Comparison of ENCODE assay signal across 13 cellular contexts in genomic region chr10:59536576-59537014, GRCh38.
DNase-seq lines count a peak whose midpoint lies in the region; ATAC-seq, FAIRE-seq and TF ChIP-seq lines count a peak whose summit lies in the region.
"Had no signal": no experiment of that assay in that cellular context is flagged by ENCODE, and none has a peak within 500 bp of the region (broad histone marks: within the 10 kb centered on the region; RNA-seq: fewer than 3 reads in every experiment).

No MANE protein-coding gene starts in this region.

- peaks cover 4% of the 10 kb centered on the region for H3K9me3 Mint-ChIP-seq in stimulated activated effector memory CD8-positive, alpha-beta T cell treated with anti-CD3 and anti-CD28 coated beads, Interleukin-12 subunit alpha, Interleukin-12 subunit beta, amount 100 ng/mL, for 72 hours

- no peak overlapping the region for H3K4me2 ChIP-seq in GM23248 (ENCODE audit: unreplicated experiment)

- no peaks in the 10 kb centered on the region for H3K9me2 ChIP-seq in GM23248 (ENCODE audit: insufficient read depth)

- H3K9me3 ChIP-seq in GM23248 (ENCODE audit: low read depth) (no peaks in the 10 kb centered on the region), colonic mucosa (no peaks in the 10 kb centered on the region), small intestine (ENCODE audit: control insufficient read depth, low read depth) (no peaks in the 10 kb centered on the region)

- no peak for FAIRE-seq in small intestine (lab: Jason Lieb, UNC)

- H3K27me3 ChIP-seq in GM23248 (replicated peaks; ENCODE audit: insufficient read depth) (no peaks in the 10 kb centered on the region), colonic mucosa (no peaks in the 10 kb centered on the region), small intestine (ENCODE audit: control insufficient read depth in 2 of 2, insufficient read depth in 2 of 2, low read length in 2 of 2) (no peaks in the 10 kb centered on the region)

- no peak for ATAC-seq in GM19351 (IDR thresholded peaks at IDR 0.05; ENCODE audit: unreplicated experiment)
- no peak for ATAC-seq in stimulated activated effector memory CD8-positive, alpha-beta T cell treated with anti-CD3 and anti-CD28 coated beads, Interleukin-12 subunit alpha, Interleukin-12 subunit beta, amount 100 ng/mL, for 72 hours
- ATAC-seq in GM19452 (IDR thresholded peaks at IDR 0.05; ENCODE audit: unreplicated experiment), result no peak

- H3K9ac ChIP-seq in GM23248 (no peak overlapping the region), colonic mucosa (ENCODE audit: low read depth in 2 of 2, low read length in 2 of 2) (no peak overlapping the region)

- WGBS in GM23248 (ENCODE audit: low coverage in 1 of 2, low lambda C conversion rate in 2 of 2, missing lambda C conversion rate in 2 of 2), 2 experiments, result 11 to 15% methylated on average over 3 of the region's 3 CpGs
- 39 to 60% (median 47%) methylated on average over 3 of the region's 3 CpGs for WGBS in small intestine, 3 donors

- H2AFZ ChIP-seq in GM23248, result no peak overlapping the region

- no peaks in the 10 kb centered on the region for H4K20me1 ChIP-seq in GM23248 (ENCODE audit: insufficient read depth)

- H3K4me1 ChIP-seq in GM23248 (ENCODE audit: insufficient read depth) (peaks cover 12% of the 10 kb centered on the region), colonic mucosa (no peaks in the 10 kb centered on the region), small intestine (ENCODE audit: control insufficient read depth in 2 of 2, insufficient read depth in 1 of 2, low read depth in 1 of 2, low read length in 1 of 2) (no peaks in the 10 kb centered on the region)

- intact Hi-C loops in colonic mucosa (cut with DNase I), result no loop called here

- H3K4me1 Mint-ChIP-seq in stimulated activated effector memory CD8-positive, alpha-beta T cell treated with anti-CD3 and anti-CD28 coated beads, Interleukin-12 subunit alpha, Interleukin-12 subunit beta, amount 100 ng/mL, for 72 hours, result no peaks in the 10 kb centered on the region

- H3K36me3 Mint-ChIP-seq in stimulated activated effector memory CD8-positive, alpha-beta T cell treated with anti-CD3 and anti-CD28 coated beads, Interleukin-12 subunit alpha, Interleukin-12 subunit beta, amount 100 ng/mL, for 72 hours, result no peaks in the 10 kb centered on the region

- TF ChIP-seq CTCF in colonic mucosa (IDR thresholded peaks at IDR 0.05), result no peak

- peaks cover 4% of the 10 kb centered on the region; the same call in 1 of the 2 replicates for H3F3A ChIP-seq in GM23248 (ENCODE audit: insufficient read depth)

- no peak overlapping the region for H3K27ac Mint-ChIP-seq in stimulated activated effector memory CD8-positive, alpha-beta T cell treated with anti-CD3 and anti-CD28 coated beads, Interleukin-12 subunit alpha, Interleukin-12 subunit beta, amount 100 ng/mL, for 72 hours

- H3K79me2 ChIP-seq in GM23248 (ENCODE audit: insufficient read depth), result no peaks in the 10 kb centered on the region

- H3K4me3 Mint-ChIP-seq in stimulated activated effector memory CD8-positive, alpha-beta T cell treated with anti-CD3 and anti-CD28 coated beads, Interleukin-12 subunit alpha, Interleukin-12 subunit beta, amount 100 ng/mL, for 72 hours, result no peak overlapping the region

- in situ Hi-C loops in GM23248 (cut with MboI), result no loop called here

- DNase-seq in GM23248, result peak; percentile 36
- DNase-seq in colonic mucosa, result no peak
- DNase-seq in islet precursor cell, result peak; percentile 57
- peak; percentile 0 for DNase-seq in small intestine
- DNase-seq in stimulated activated effector memory CD8-positive, alpha-beta T cell treated with anti-CD3 and anti-CD28 coated beads, Interleukin-12 subunit alpha, Interleukin-12 subunit beta, amount 100 ng/mL, for 72 hours (ENCODE audit: low spot score in 2 of 2), result no peak
- DNase-seq in NCI-H2107 (lab: John Stamatoyannopoulos, UW), result no peak
- DNase-seq: Calu3; central memory CD4-positive, alpha-beta T cell; NCI-H345; stimulated activated CD4-positive, alpha-beta T cell treated with anti-CD3 and anti-CD28 coated beads, Interleukin-15, amount 100 ng/mL, for 24 hours; T-helper 1 cell had no signal

- H3K36me3 ChIP-seq in GM23248 (ENCODE audit: low read depth), result no peaks in the 10 kb centered on the region
- no peaks in the 10 kb centered on the region for H3K36me3 ChIP-seq in colonic mucosa
- no peaks in the 10 kb centered on the region for H3K36me3 ChIP-seq in small intestine (ENCODE audit: control insufficient read depth in 2 of 2, insufficient read depth in 2 of 2, low read length in 2 of 2)

- H3K27ac ChIP-seq in GM23248 (peak overlapping the region; percentile 29), colonic mucosa (peak overlapping the region; percentile 35), small intestine (ENCODE audit: low read depth in 1 of 2, low read length in 1 of 2) (peak overlapping the region in 1 of 2 donors; percentile 79)

- H3K4me3 ChIP-seq in GM23248, result no peak overlapping the region
- H3K4me3 ChIP-seq in colonic mucosa, result no peak overlapping the region
- no peak overlapping the region for H3K4me3 ChIP-seq in small intestine (ENCODE audit: low read depth in 1 of 2, low read length in 2 of 2)

Comparison
In these comparisons a context has a peak if more than half of its experiments do, and no peak if none do; other contexts are left out.
1. DNase-seq: peak in GM23248 (single experiment), islet precursor cell (single experiment) and small intestine (single experiment); none in colonic mucosa (single experiment), stimulated activated effector memory CD8-positive, alpha-beta T cell treated with anti-CD3 and anti-CD28 coated beads, Interleukin-12 subunit alpha, Interleukin-12 subunit beta, amount 100 ng/mL, for 72 hours (0 of 2) and NCI-H2107 (single experiment).